17 cellular contexts compared by ENCODE assay signal in the genomic region with DNA sequence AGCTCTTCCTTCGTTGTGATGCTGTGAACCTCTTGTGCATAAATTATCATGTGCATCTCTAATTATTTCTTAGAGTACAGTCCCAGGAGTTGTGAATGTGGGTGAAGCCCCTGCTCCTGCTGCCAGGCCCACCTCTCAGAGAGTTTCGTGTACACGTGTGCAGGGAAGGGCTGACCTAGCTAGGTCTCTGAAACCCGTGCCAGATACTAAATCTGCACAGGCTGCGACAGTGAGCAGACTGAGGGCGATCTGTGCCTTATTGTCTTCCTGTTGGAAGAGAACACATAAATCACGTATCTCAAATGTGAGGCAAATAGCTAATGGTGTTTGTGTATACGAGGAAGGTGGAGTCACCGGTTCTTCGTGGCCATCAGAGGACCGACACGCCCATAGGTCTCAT.
DNase-seq lines count a peak whose midpoint lies in the region; ATAC-seq and TF ChIP-seq lines count a peak whose summit lies in the region.
"Had no signal": no experiment of that assay in that cellular context is flagged by ENCODE, and none has a peak within 500 bp of the region (broad histone marks: within the 10 kb centered on the region; RNA-seq: fewer than 3 reads in every experiment).

No MANE protein-coding gene starts in this region.

- 97 to 98% methylated on average over 11 to 12 of the region's 12 CpGs for WGBS in endodermal cell (ENCODE audit: insufficient coverage in 1 of 2, insufficient read length in 1 of 2), 2 experiments

- DNase-seq in activated CD8-positive, alpha-beta memory T cell treated with anti-CD3 and anti-CD28 coated beads for 24 hours: peak; percentile 38
- no peak for DNase-seq in activated CD8-positive, alpha-beta memory T cell treated with anti-CD3 and anti-CD28 coated beads, Interleukin-2, amount 50 U/mL, for 4 hours
- DNase-seq in T-helper 17 cell: no peak
- no peak for DNase-seq in endodermal cell
- DNase-seq in posterior vena cava (ENCODE audit: low spot score): peak; percentile 32
- DNase-seq in CD4-positive, alpha-beta T cell: no peak
- DNase-seq in NCI-H526 treated with DMSO at 0.1 percent for 48 hours (lab: John Stamatoyannopoulos, UW): no peak
- no peak for DNase-seq in cerebellar nuclear complex (lab: John Stamatoyannopoulos, UW)
- DNase-seq: CD8-positive, alpha-beta memory T cell; COR-L47; DMS79; GDM1; GOT3 had no signal

- no peak overlapping the region for H3K9ac ChIP-seq in endodermal cell (ENCODE audit: extremely low read depth, low read length, poor library complexity, severe bottlenecking)
- H3K9ac ChIP-seq: BLaER1 treated with 17β-estradiol and CSF1 and Interleukin-3, amounts not matched to agents 10 nM and 100 nM had no signal

- POLR2A ChIA-PET in CD4-positive, alpha-beta T cell (lab: Charles Lee): no interaction called here

- peaks cover 75% of the 10 kb centered on the region for H3K36me3 ChIP-seq in endodermal cell (ENCODE audit: control insufficient read depth, insufficient read depth, low read length)

- TF ChIP-seq CTCF in endodermal cell (conservative IDR thresholded peaks at IDR 0.05): no peak
- no peak for TF ChIP-seq CTCF in CD4-positive, alpha-beta T cell (IDR thresholded peaks at IDR 0.05)

- ATAC-seq in T-helper 17 cell: no peak
- ATAC-seq in CD4-positive, alpha-beta T cell (ENCODE audit: poor library complexity): no peak

- H3K36me3 Mint-ChIP-seq in T-helper 17 cell (ENCODE audit: low read depth): peaks cover 4% of the 10 kb centered on the region
- H3K36me3 Mint-ChIP-seq in endodermal cell (ENCODE audit: low read depth): peaks cover 66% of the 10 kb centered on the region
- peaks cover 86% of the 10 kb centered on the region for H3K36me3 Mint-ChIP-seq in CD4-positive, alpha-beta T cell (ENCODE audit: low read depth)

- peak overlapping the region; percentile 37 for H3K27ac Mint-ChIP-seq in T-helper 17 cell
- H3K27ac Mint-ChIP-seq in endodermal cell: peak overlapping the region; percentile 16
- no peak overlapping the region for H3K27ac Mint-ChIP-seq in CD4-positive, alpha-beta T cell
- H3K27ac Mint-ChIP-seq: B cell had no signal

- H3K4me3 ChIP-seq in endodermal cell (ENCODE audit: low read length): no peak overlapping the region
- H3K4me3 ChIP-seq: BLaER1 treated with 17β-estradiol and CSF1 and Interleukin-3, amounts not matched to agents 10 nM and 100 nM; HAP-1 had no signal

- intact Hi-C loops in posterior vena cava (cut with DNase I): no loop called here
- intact Hi-C loops in CD4-positive, alpha-beta T cell (cut with DNase I, micrococcal nuclease): no loop called here

- no peaks in the 10 kb centered on the region for H3K9me3 Mint-ChIP-seq in endodermal cell
- H3K9me3 Mint-ChIP-seq in CD4-positive, alpha-beta T cell: no peaks in the 10 kb centered on the region
- H3K9me3 Mint-ChIP-seq: CD8-positive, alpha-beta memory T cell had no signal

- H3K4me1 Mint-ChIP-seq in T-helper 17 cell (peaks cover 18% of the 10 kb centered on the region), endodermal cell (peaks cover 3% of the 10 kb centered on the region)
- peaks cover 8% of the 10 kb centered on the region for H3K4me1 Mint-ChIP-seq in CD4-positive, alpha-beta T cell (ENCODE audit: low read depth)
- H3K4me1 Mint-ChIP-seq: B cell had no signal

- H3K9me3 ChIP-seq in T-helper 17 cell (ENCODE audit: control insufficient read depth, low read length, poor library complexity, severe bottlenecking): no peaks in the 10 kb centered on the region
- no peaks in the 10 kb centered on the region for H3K9me3 ChIP-seq in endodermal cell (ENCODE audit: control insufficient read depth, low read length)
- H3K9me3 ChIP-seq in CD4-positive, alpha-beta T cell (ENCODE audit: control insufficient read depth, low read length): no peaks in the 10 kb centered on the region
- H3K9me3 ChIP-seq: BLaER1 treated with 17β-estradiol and CSF1 and Interleukin-3, amounts not matched to agents 10 nM and 100 nM; HAP-1 had no signal

- H3K27me3 Mint-ChIP-seq in T-helper 17 cell: no peaks in the 10 kb centered on the region
- H3K27me3 Mint-ChIP-seq in endodermal cell (ENCODE audit: insufficient read depth): no peaks in the 10 kb centered on the region
- H3K27me3 Mint-ChIP-seq in CD4-positive, alpha-beta T cell: no peaks in the 10 kb centered on the region
- H3K27me3 Mint-ChIP-seq: B cell; CD8-positive, alpha-beta memory T cell had no signal

- CTCF ChIA-PET in CD4-positive, alpha-beta T cell (lab: Charles Lee): no interaction called here

- no peaks in the 10 kb centered on the region for H3K27me3 ChIP-seq in endodermal cell (ENCODE audit: control insufficient read depth, insufficient read depth, low read length, poor library complexity, severe bottlenecking)
- no peaks in the 10 kb centered on the region for H3K27me3 ChIP-seq in CD4-positive, alpha-beta T cell (ENCODE audit: control insufficient read depth, insufficient read depth, low read length)
- H3K27me3 ChIP-seq: BLaER1 treated with 17β-estradiol and CSF1 and Interleukin-3, amounts not matched to agents 10 nM and 100 nM had no signal

- H3K4me1 ChIP-seq in endodermal cell (ENCODE audit: control insufficient read depth, insufficient read depth, low read length): no peaks in the 10 kb centered on the region
- H3K4me1 ChIP-seq: HAP-1 had no signal

- no peak overlapping the region for H3K27ac ChIP-seq in endodermal cell (ENCODE audit: low read depth, low read length)
- no peak overlapping the region for H3K27ac ChIP-seq in CD4-positive, alpha-beta T cell (ENCODE audit: low read depth, low read length)
- H3K27ac ChIP-seq: BLaER1 treated with 17β-estradiol and CSF1 and Interleukin-3, amounts not matched to agents 10 nM and 100 nM; HL-60 had no signal

- H3K4me3 Mint-ChIP-seq in T-helper 17 cell (no peak overlapping the region), endodermal cell (no peak overlapping the region)
- no peak overlapping the region for H3K4me3 Mint-ChIP-seq in CD4-positive, alpha-beta T cell
- H3K4me3 Mint-ChIP-seq: B cell; CD8-positive, alpha-beta memory T cell had no signal

Comparison
In these comparisons a context has a peak if more than half of its experiments do, and no peak if none do; other contexts are left out.
1. DNase-seq: peak in activated CD8-positive, alpha-beta memory T cell treated with anti-CD3 and anti-CD28 coated beads for 24 hours (single experiment) and posterior vena cava (single experiment); none in activated CD8-positive, alpha-beta memory T cell treated with anti-CD3 and anti-CD28 coated beads, Interleukin-2, amount 50 U/mL, for 4 hours (single experiment), T-helper 17 cell (0 of 3), endodermal cell (single experiment), CD4-positive, alpha-beta T cell (0 of 10), NCI-H526 treated with DMSO at 0.1 percent for 48 hours (single experiment) and cerebellar nuclear complex (0 of 2).